ENCODE assay signal across 7 cellular contexts in the genomic region with DNA sequence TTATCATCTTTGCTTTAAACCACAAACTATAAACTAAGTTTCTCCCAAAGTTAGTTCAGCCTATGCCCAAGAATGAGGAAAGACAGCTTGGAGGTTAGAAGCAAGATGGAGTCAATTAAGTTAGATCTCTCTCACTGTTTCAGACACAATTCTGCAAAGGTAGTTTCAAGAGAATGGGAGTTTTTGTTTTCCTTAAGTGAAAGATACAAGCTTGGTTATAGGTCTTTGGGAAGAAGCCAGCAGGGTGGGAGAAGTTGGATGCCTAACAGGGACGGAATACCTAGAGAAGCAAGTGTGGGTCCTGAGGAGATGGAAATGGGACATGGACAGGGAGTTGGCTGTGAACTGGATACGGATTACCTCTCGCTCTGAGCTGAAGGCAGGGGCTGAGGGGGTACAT. TPM values are rescaled to one million over a fixed set of nuclear protein-coding genes. Genes with fewer than 3 reads are reported as not detected.
"Had no signal": no experiment of that assay in that cellular context is flagged by ENCODE, and none has a peak within 500 bp of the region (broad histone marks: within the 10 kb centered on the region; RNA-seq: fewer than 3 reads in every experiment).

No MANE protein-coding gene starts in this region.

RNA-seq across cellular contexts. Expression of gene FCGR3B, which starts 6.0 kb away (rescaled TPM):
- total RNA-seq: activated naive CD4-positive, alpha-beta T cell treated with anti-CD3 and anti-CD28 coated beads for 36 hours; ascending aorta; cardiac muscle cell; MCF 10A; OCI-LY7; PC-9; SK-MEL-5 had no signal
- polyA plus RNA-seq: cardiac muscle cell had no signal

RNA-seq across cellular contexts. Expression of gene FCGR2B, which starts 26.0 kb away (rescaled TPM):
- total RNA-seq: activated naive CD4-positive, alpha-beta T cell treated with anti-CD3 and anti-CD28 coated beads for 36 hours; cardiac muscle cell; MCF 10A; PC-9 had no signal
- polyA plus RNA-seq: cardiac muscle cell had no signal
